Comparison of ENCODE assay signal across 19 cellular contexts in the genomic region with DNA sequence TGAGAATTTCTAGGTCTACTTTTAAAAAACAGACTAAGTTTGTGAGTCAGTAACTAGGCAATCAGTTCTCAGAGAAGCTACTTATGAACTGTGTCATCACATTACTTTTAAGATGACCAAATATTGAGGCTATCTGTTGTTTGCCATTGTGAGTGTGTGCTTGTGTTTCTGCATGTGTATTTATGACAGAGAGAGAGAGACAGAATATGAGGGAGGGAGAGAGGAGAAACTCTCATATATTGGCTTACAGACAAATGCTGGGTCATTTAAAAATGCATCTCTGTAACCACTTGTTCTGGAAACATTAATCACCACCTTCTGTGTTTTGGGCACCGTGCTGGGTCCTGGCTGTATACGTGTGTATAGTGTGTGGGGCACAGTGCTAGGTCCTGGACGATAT.
A peak's percentile ranks its signal among the peaks of the same experiment; 100 is the strongest.
DNase-seq lines count a peak whose midpoint lies in the region; ATAC-seq, FAIRE-seq and TF ChIP-seq lines count a peak whose summit lies in the region.
"Had no signal": no experiment of that assay in that cellular context is flagged by ENCODE, and none has a peak within 500 bp of the region (broad histone marks: within the 10 kb centered on the region; RNA-seq: fewer than 3 reads in every experiment).

No MANE protein-coding gene starts in this region.

- H3K23ac ChIP-seq in mesenchymal stem cell (ENCODE audit: low read length in 2 of 2), result no peak overlapping the region

- no peaks in the 10 kb centered on the region for H3K4me1 Mint-ChIP-seq in activated naive CD8-positive, alpha-beta T cell treated with anti-CD3 and anti-CD28 coated beads, Interleukin-2, amount 50 U/mL, for 24 hours
- H3K4me1 Mint-ChIP-seq: neural progenitor cell had no signal

- FAIRE-seq in frontal cortex (lab: Jason Lieb, UNC), result no peak

- peak overlapping the region in 1 of 2 experiments; percentile 86 for H3K4ac ChIP-seq in mesenchymal stem cell (ENCODE audit: low read depth in 1 of 2, low read length in 2 of 2)

- DNase-seq in AG08395 (ENCODE audit: low spot score), result peak; percentile 58
- peak; percentile 44 for DNase-seq in dedifferentiated amniotic fluid mesenchymal stem cell (ENCODE audit: extremely low spot score)
- peak; percentile 71 for DNase-seq in mesenchymal stem cell
- DNase-seq in activated naive CD8-positive, alpha-beta T cell treated with anti-CD3 and anti-CD28 coated beads, Interleukin-2, amount 50 U/mL, for 24 hours, result no peak
- DNase-seq in NCI-H510A treated with DMSO at 0.1 percent for 48 hours (lab: John Stamatoyannopoulos, UW), result no peak
- no peak for DNase-seq in frontal cortex (ENCODE audit: low spot score in 2 of 2)
- DNase-seq: activated gamma-delta T cell treated with Interleukin-2 at 50 U/mL for 16 hours; brain microvascular endothelial cell; GF-D8; mesendoderm; NK-92 treated with Interleukin-12 subunit alpha and Interleukin-12 subunit beta, amount 100 ng/mL, for 24 hours; right cardiac atrium; stimulated activated CD4-positive, alpha-beta T cell treated with anti-CD3 and anti-CD28 coated beads, Interleukin-2, amount 100 ng/mL, for 48 hours; tibial artery had no signal

- no peak overlapping the region for H3K27ac Mint-ChIP-seq in activated naive CD8-positive, alpha-beta T cell treated with anti-CD3 and anti-CD28 coated beads, Interleukin-2, amount 50 U/mL, for 24 hours
- H3K27ac Mint-ChIP-seq: neural progenitor cell; T-helper 1 cell treated with Interleukin-12 subunit alpha and Interleukin-12 subunit beta and Interleukin-4 antibody, amounts not matched to agents 30 μg/mL and 1 μg/mL, for 36 hours had no signal

- no peaks in the 10 kb centered on the region for H3F3A ChIP-seq in Loucy (ENCODE audit: low read depth)

- no peaks in the 10 kb centered on the region for H3K79me2 ChIP-seq in Loucy (ENCODE audit: insufficient read depth, low read length)

- H3K4me2 ChIP-seq in Loucy (ENCODE audit: low read depth, low read length, poor library complexity, severe bottlenecking), result no peak overlapping the region
- H3K4me2 ChIP-seq in mesenchymal stem cell (ENCODE audit: low read length, poor library complexity, severe bottlenecking), result no peak overlapping the region
- H3K4me2 ChIP-seq: neural progenitor cell had no signal

- H3K36me3 ChIP-seq in Loucy (ENCODE audit: insufficient read depth, low read length) (no peaks in the 10 kb centered on the region), mesenchymal stem cell (ENCODE audit: control insufficient read depth in 1 of 2, insufficient read depth in 2 of 2, low read depth in 1 of 2, low read length in 2 of 2) (no peaks in the 10 kb centered on the region)
- H3K36me3 ChIP-seq: brain microvascular endothelial cell, gastroesophageal sphincter, neural progenitor cell, tibial artery had no signal

- H3K9me3 Mint-ChIP-seq in activated naive CD8-positive, alpha-beta T cell treated with anti-CD3 and anti-CD28 coated beads, Interleukin-2, amount 50 U/mL, for 24 hours, result peaks cover 3% of the 10 kb centered on the region
- H3K9me3 Mint-ChIP-seq: neural progenitor cell; T-helper 1 cell treated with Interleukin-12 subunit alpha and Interleukin-12 subunit beta and Interleukin-4 antibody, amounts not matched to agents 30 μg/mL and 1 μg/mL, for 36 hours had no signal

- no peak overlapping the region for H3K4me3 Mint-ChIP-seq in activated naive CD8-positive, alpha-beta T cell treated with anti-CD3 and anti-CD28 coated beads, Interleukin-2, amount 50 U/mL, for 24 hours
- H3K4me3 Mint-ChIP-seq: neural progenitor cell; T-helper 1 cell treated with Interleukin-12 subunit alpha and Interleukin-12 subunit beta and Interleukin-4 antibody, amounts not matched to agents 30 μg/mL and 1 μg/mL, for 36 hours had no signal

- no peaks in the 10 kb centered on the region for H3K9me2 ChIP-seq in Loucy (replicated peaks; ENCODE audit: low read depth, low read length)

- TF ChIP-seq CTCF in Loucy (conservative IDR thresholded peaks at IDR 0.05; ENCODE audit: low read length), result no peak

- H2AFZ ChIP-seq in Loucy (ENCODE audit: low read length) (peak overlapping the region; percentile 18; the same call in 1 of the 2 replicates), mesenchymal stem cell (ENCODE audit: low read depth, low read length) (no peak overlapping the region)
- H2AFZ ChIP-seq: neural progenitor cell had no signal

- no peak overlapping the region for H2AK5ac ChIP-seq in mesenchymal stem cell (ENCODE audit: low read length, severe bottlenecking)

- H3K79me1 ChIP-seq in mesenchymal stem cell (replicated peaks; ENCODE audit: low read length, poor library complexity, severe bottlenecking), result no peaks in the 10 kb centered on the region

- H3K14ac ChIP-seq in mesenchymal stem cell (ENCODE audit: low read length in 2 of 2), result peak overlapping the region in 1 of 2 experiments; percentile 79

- H3K9me3 ChIP-seq in Loucy (ENCODE audit: insufficient read depth, low read depth, low read length), result no peaks in the 10 kb centered on the region
- H3K9me3 ChIP-seq in mesenchymal stem cell (ENCODE audit: control insufficient read depth, low read length), result no peaks in the 10 kb centered on the region
- H3K9me3 ChIP-seq: gastroesophageal sphincter, tibial artery had no signal

- 44% methylated on average over 3 of the region's 3 CpGs for WGBS in mesenchymal stem cell

- no peaks in the 10 kb centered on the region for H3K27me3 ChIP-seq in Loucy (ENCODE audit: insufficient read depth, low read length, poor library complexity, severe bottlenecking)
- H3K27me3 ChIP-seq in mesenchymal stem cell (ENCODE audit: control insufficient read depth in 1 of 2, insufficient read depth in 1 of 2, low read length in 2 of 2), result no peaks in the 10 kb centered on the region
- H3K27me3 ChIP-seq: brain microvascular endothelial cell, gastroesophageal sphincter, neural progenitor cell, tibial artery had no signal

- no peak overlapping the region for H3K27ac ChIP-seq in mesenchymal stem cell (ENCODE audit: low read length, poor library complexity, severe bottlenecking)
- H3K27ac ChIP-seq: brain microvascular endothelial cell, gastroesophageal sphincter, neural progenitor cell, tibial artery had no signal

- peaks cover 2% of the 10 kb centered on the region for H3K27me3 Mint-ChIP-seq in activated naive CD8-positive, alpha-beta T cell treated with anti-CD3 and anti-CD28 coated beads, Interleukin-2, amount 50 U/mL, for 24 hours

- H3K36me3 Mint-ChIP-seq in activated naive CD8-positive, alpha-beta T cell treated with anti-CD3 and anti-CD28 coated beads, Interleukin-2, amount 50 U/mL, for 24 hours (ENCODE audit: low read depth), result no peaks in the 10 kb centered on the region
- H3K36me3 Mint-ChIP-seq: neural progenitor cell had no signal

- H3K4me3 ChIP-seq in Loucy (ENCODE audit: low read length, poor library complexity, severe bottlenecking), result no peak overlapping the region
- no peak overlapping the region for H3K4me3 ChIP-seq in mesenchymal stem cell (ENCODE audit: insufficient read depth in 1 of 2, low read depth in 1 of 2, low read length in 2 of 2)
- H3K4me3 ChIP-seq: gastroesophageal sphincter, neural progenitor cell, tibial artery had no signal

- no peak overlapping the region for H2BK120ac ChIP-seq in mesenchymal stem cell (ENCODE audit: low read depth, low read length)

- H3K9ac ChIP-seq in Loucy (ENCODE audit: low read depth, low read length, poor library complexity, severe bottlenecking) (no peak overlapping the region), mesenchymal stem cell (ENCODE audit: low read length) (peak overlapping the region; percentile 62)
- H3K9ac ChIP-seq: neural progenitor cell had no signal

- peak overlapping the region; percentile 12 for H4K91ac ChIP-seq in mesenchymal stem cell (ENCODE audit: low read length)

- H3K4me1 ChIP-seq in Loucy (ENCODE audit: insufficient read depth, low read length, poor library complexity, severe bottlenecking), result no peaks in the 10 kb centered on the region
- H3K4me1 ChIP-seq in mesenchymal stem cell (ENCODE audit: control insufficient read depth, insufficient read depth, low read depth, low read length), result no peaks in the 10 kb centered on the region
- H3K4me1 ChIP-seq: neural progenitor cell, tibial artery had no signal

- H4K20me1 ChIP-seq in Loucy (ENCODE audit: insufficient read depth, low read length, poor library complexity, severe bottlenecking), result no peaks in the 10 kb centered on the region

- H2BK15ac ChIP-seq in mesenchymal stem cell (ENCODE audit: low read depth, poor library complexity, severe bottlenecking), result no peak overlapping the region

- ATAC-seq in activated naive CD8-positive, alpha-beta T cell treated with anti-CD3 and anti-CD28 coated beads, Interleukin-2, amount 50 U/mL, for 24 hours, result no peak
- no peak for ATAC-seq in GM18520 (IDR thresholded peaks at IDR 0.05; ENCODE audit: unreplicated experiment)
- ATAC-seq: gastroesophageal sphincter, right cardiac atrium had no signal

- H3K18ac ChIP-seq in mesenchymal stem cell (ENCODE audit: low read depth in 1 of 2, low read length in 2 of 2), result peak overlapping the region in 1 of 2 experiments; percentile 82

- H2BK12ac ChIP-seq in mesenchymal stem cell (ENCODE audit: low read length in 2 of 2), result peak overlapping the region; percentile 2 to 97

- no peak overlapping the region for H4K8ac ChIP-seq in mesenchymal stem cell (ENCODE audit: low read length)

- no peak overlapping the region for H2BK5ac ChIP-seq in mesenchymal stem cell (ENCODE audit: low read depth, low read length, poor library complexity, severe bottlenecking)

Comparison
In these comparisons a context has a peak if more than half of its experiments do, and no peak if none do; other contexts are left out.
1. DNase-seq: peak in AG08395 (single experiment), dedifferentiated amniotic fluid mesenchymal stem cell (single experiment) and mesenchymal stem cell (single experiment); none in activated naive CD8-positive, alpha-beta T cell treated with anti-CD3 and anti-CD28 coated beads, Interleukin-2, amount 50 U/mL, for 24 hours (single experiment), NCI-H510A treated with DMSO at 0.1 percent for 48 hours (single experiment) and frontal cortex (0 of 2).